13 cellular contexts compared by ENCODE assay signal in the genomic region with DNA sequence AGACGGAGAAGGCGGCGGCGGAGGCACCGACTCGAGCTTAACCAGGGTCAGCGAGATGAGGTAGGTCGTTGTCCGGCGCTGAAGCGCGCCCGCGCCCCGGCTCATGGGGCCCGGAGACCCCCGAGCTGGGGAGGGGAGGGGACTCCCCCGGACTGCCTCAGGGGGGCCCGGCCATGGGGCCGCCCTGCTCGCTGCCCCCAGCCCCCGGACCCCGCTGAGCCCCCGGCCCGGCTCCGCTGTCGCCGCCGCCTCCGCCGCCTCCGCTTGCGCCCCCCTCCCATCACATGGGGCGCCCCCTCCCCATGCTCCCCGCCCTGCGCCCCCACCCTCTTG. TPM values are rescaled to one million over a fixed set of nuclear protein-coding genes. Genes with fewer than 3 reads are reported as not detected.
A peak's percentile ranks its signal among the peaks of the same experiment; 100 is the strongest.
DNase-seq lines count a peak whose midpoint lies in the region; ATAC-seq, FAIRE-seq and TF ChIP-seq lines count a peak whose summit lies in the region.
"Had no signal": no experiment of that assay in that cellular context is flagged by ENCODE, and none has a peak within 500 bp of the region (broad histone marks: within the 10 kb centered on the region; RNA-seq: fewer than 3 reads in every experiment).

No MANE protein-coding gene starts in this region.

- no peak for DNase-seq in choroid plexus epithelial cell (ENCODE audit: low read depth)
- no peak for DNase-seq in HepG2 (ENCODE audit: low spot score)
- DNase-seq in NCI-H2227 (lab: John Stamatoyannopoulos, UW; ENCODE audit: unreplicated experiment) = no peak
- DNase-seq in C1 segment of cervical spinal cord (lab: John Stamatoyannopoulos, UW) = no peak
- no peak for DNase-seq in HuH-7 (ENCODE audit: low spot score)
- DNase-seq: activated CD4-positive, alpha-beta T cell treated with anti-CD3 and anti-CD28 coated beads, Interleukin-2, amount 50 U/mL, for 4 hours; activated naive CD4-positive, alpha-beta T cell; midbrain; small intestine had no signal

- TF ChIP-seq POLR2A in HepG2 (IDR thresholded peaks at IDR 0.05; ENCODE audit: insufficient read depth in 1 of 2, low read depth in 2 of 2, low read length in 2 of 2) = no peak

- no peak for FAIRE-seq in HepG2 (lab: Jason Lieb, UNC)
- FAIRE-seq: small intestine had no signal

- in situ Hi-C loops in HepG2 (cut with HindIII; ENCODE audit: extremely low pct_ligation_motif_present, low pct_unique_long_range_greater_than_20kb) = no loop called here

- TF ChIP-seq CTCF in choroid plexus epithelial cell (conservative IDR thresholded peaks at IDR 0.05; ENCODE audit: low read depth, low read length) = no peak
- no peak for TF ChIP-seq CTCF in HepG2 (CRISPR knock-in tag; IDR thresholded peaks at IDR 0.05)

- peak overlapping the region; percentile 47; the same call in 1 of the 2 replicates for H3K4me3 ChIP-seq in HUES48 (ENCODE audit: low read depth, low read length)
- H3K4me3 ChIP-seq in choroid plexus epithelial cell (ENCODE audit: low read depth, low read length) = peak overlapping the region; percentile 11
- H3K4me3 ChIP-seq in HepG2 (replicated peaks in 1 of 3; ENCODE audit: insufficient read depth in 1 of 3, low read depth in 2 of 3, low read length in 3 of 3) = peak overlapping the region; percentile 48 to 73 (median 59); a peak in 5 of 6 replicates
- peak overlapping the region in 3 of 5 donors; percentile 20 to 47 (median 22) for H3K4me3 ChIP-seq in subcutaneous abdominal adipose tissue (ENCODE audit: low read depth in 1 of 5, low read length in 5 of 5)

- no peaks in the 10 kb centered on the region for H3K79me2 ChIP-seq in HepG2 (ENCODE audit: insufficient read depth, low read length)

- no peaks in the 10 kb centered on the region for H4K20me1 ChIP-seq in HepG2 (ENCODE audit: insufficient read depth, low read length)

- peaks cover 95% of the 10 kb centered on the region for H3K27me3 ChIP-seq in HUES48 (ENCODE audit: control insufficient read depth, insufficient read depth, low read length)
- H3K27me3 ChIP-seq in HepG2 (ENCODE audit: control insufficient read depth in 1 of 2, insufficient read depth in 2 of 2, low read length in 2 of 2) = peaks cover 12 to 49% of the 10 kb centered on the region in 2 experiments; a peak in 4 of 5 replicates
- H3K27me3 ChIP-seq in subcutaneous abdominal adipose tissue (ENCODE audit: control insufficient read depth in 5 of 5, insufficient read depth in 4 of 5, low read length in 5 of 5) = peaks cover 18 to 59% (median 52%) of the 10 kb centered on the region in 5 donors

- H3K4me1 ChIP-seq in HUES48 (ENCODE audit: control insufficient read depth, insufficient read depth, low read length) = peaks cover 17% of the 10 kb centered on the region
- H3K4me1 ChIP-seq in HepG2 (ENCODE audit: insufficient read depth, low read length) = peaks cover 55% of the 10 kb centered on the region
- H3K4me1 ChIP-seq in subcutaneous abdominal adipose tissue (ENCODE audit: control insufficient read depth in 5 of 5, insufficient read depth in 5 of 5, low read length in 5 of 5) = peaks cover 3 to 53% (median 31%) of the 10 kb centered on the region in 5 donors

- intact Hi-C loops in HepG2 (cut with micrococcal nuclease; ENCODE audit: unreplicated experiment) = loop anchor here (5.0 kb wide), 2 partner anchors 46 to 156 kb away; a partner anchor contains a TSS

- H3K36me3 ChIP-seq in HUES48 (ENCODE audit: control insufficient read depth, insufficient read depth, low read length) (no peaks in the 10 kb centered on the region), HepG2 (replicated peaks in 1 of 2; ENCODE audit: control insufficient read depth in 1 of 2, insufficient read depth in 2 of 2, low read length in 2 of 2) (no peaks in the 10 kb centered on the region), subcutaneous abdominal adipose tissue (ENCODE audit: control insufficient read depth in 5 of 5, insufficient read depth in 5 of 5, low read length in 5 of 5) (peaks cover 0 to 5% (median 0%) of the 10 kb centered on the region in 5 donors)

- H2AFZ ChIP-seq in HepG2 (ENCODE audit: low read length) = no peak overlapping the region

- H3K9ac ChIP-seq in HUES48 (ENCODE audit: low read depth, low read length) (no peak overlapping the region), HepG2 (ENCODE audit: insufficient read depth, low read depth, low read length) (no peak overlapping the region), subcutaneous abdominal adipose tissue (ENCODE audit: low read length in 5 of 5) (no peak overlapping the region)

- no TSS peak for BruUV-seq in HepG2 (replicated peaks; lab: Mats Ljungman, UMichigan)

- H3K4me2 ChIP-seq in HepG2 (ENCODE audit: low read depth, low read length) = peak overlapping the region; percentile 94

- WGBS in HepG2 (ENCODE audit: low lambda C conversion rate) = 12% methylated on average over 22 of the region's 36 CpGs

- POLR2A ChIA-PET in HepG2 (lab: Yijun Ruan, JAX) = no interaction called here

- ATAC-seq in HepG2 (no peak), HG02759 (IDR thresholded peaks at IDR 0.05; ENCODE audit: unreplicated experiment) (no peak)

- TF ChIP-seq EP300 in HepG2 (IDR thresholded peaks at IDR 0.05; ENCODE audit: low read depth in 2 of 2, low read length in 2 of 2) (no peak), HepG2 (CRISPR knock-in tag; IDR thresholded peaks at IDR 0.05; ENCODE audit: borderline replicate concordance) (no peak)

- CTCF ChIA-PET in HepG2 (lab: Yijun Ruan, JAX; ENCODE audit: low intra/inter-chr PET ratio, low total read pairs) = no interaction called here

- no peak overlapping the region for H3K27ac ChIP-seq in HUES48 (ENCODE audit: low read depth, low read length)
- no peak overlapping the region for H3K27ac ChIP-seq in HepG2 (ENCODE audit: extremely low read length, insufficient read depth, low read length)
- H3K27ac ChIP-seq in subcutaneous abdominal adipose tissue (ENCODE audit: low read depth, low read length) = no peak overlapping the region
- H3K27ac ChIP-seq: HL-60 had no signal

- no peak for TF ChIP-seq RAD21 in HepG2 (CRISPR knock-in tag; IDR thresholded peaks at IDR 0.05)

- H3K9me3 ChIP-seq in HUES48 (ENCODE audit: control insufficient read depth, insufficient read depth, low read length) = no peaks in the 10 kb centered on the region
- H3K9me3 ChIP-seq in HepG2 (ENCODE audit: low read length) = no peaks in the 10 kb centered on the region
- no peaks in the 10 kb centered on the region for H3K9me3 ChIP-seq in subcutaneous abdominal adipose tissue (ENCODE audit: control insufficient read depth in 5 of 5, low read length in 5 of 5)

RNA-seq across cellular contexts. Expression of a gene that starts 0.4 kb away (rescaled TPM):
- total RNA-seq in HepG2 (2016; rRNA removed; fragmentation: Illumina TruSeq; extraction: Trizol) = 0.38 and 0.81 TPM in 2 replicates
- total RNA-seq in HepG2 (2016; cell fraction: cytosol; rRNA removed; fragmentation: Illumina TruSeq; extraction: Trizol; ENCODE audit: low read depth) = 0.10 and 0.18 TPM in 2 replicates
- 0.45 and 0.91 TPM in 2 replicates for total RNA-seq in HepG2 (2016; cell fraction: insoluble cytoplasmic fraction; rRNA removed; fragmentation: Illumina TruSeq; extraction: Trizol)
- total RNA-seq in HepG2 (2016; cell fraction: membrane; rRNA removed; fragmentation: Illumina TruSeq; extraction: Trizol) = 0.24 and 0.49 TPM in 2 replicates
- total RNA-seq in HepG2 (2016; cell fraction: nucleus; rRNA removed; fragmentation: Illumina TruSeq; extraction: Trizol) = 0.44 and 0.71 TPM in 2 replicates
- polyA plus RNA-seq in HepG2 (2011; rRNA removed) = 0.45 and 0.73 TPM in 2 replicates
- 0.50 and 0.87 TPM in 2 replicates for polyA plus RNA-seq in HepG2 (2011; cell fraction: cytosol; rRNA removed)
- polyA plus RNA-seq in HepG2 (2011; cell fraction: nucleus; rRNA removed) = 1.0 and 1.5 TPM in 2 replicates
- polyA plus RNA-seq in HepG2 (2012) = 0.23 and 0.31 TPM in 2 replicates
- 0.33 and 0.42 TPM in 2 replicates for polyA plus RNA-seq in HepG2 (2016; cell fraction: cytosol; fragmentation: Illumina TruSeq; extraction: Trizol; ENCODE audit: low read depth)
- polyA plus RNA-seq in HepG2 (2016; cell fraction: insoluble cytoplasmic fraction; fragmentation: Illumina TruSeq; extraction: Trizol; ENCODE audit: low read depth) = 0.57 and 0.95 TPM in 2 replicates
- polyA plus RNA-seq in HepG2 (2016; cell fraction: membrane; fragmentation: Illumina TruSeq; extraction: Trizol; ENCODE audit: low read depth) = 0.10 and 0.23 TPM in 2 replicates
- polyA plus RNA-seq in HepG2 (2016; cell fraction: nucleus; fragmentation: Illumina TruSeq; extraction: Trizol; ENCODE audit: insufficient read depth, low read depth) = 0.37 and 1.3 TPM in 2 replicates
- polyA minus RNA-seq in HepG2 (2011; rRNA and poly(A)+ RNA removed; ENCODE audit: low replicate concordance) = 0.42 and 0.96 TPM in 2 replicates
- polyA minus RNA-seq in HepG2 (2011; cell fraction: cytosol; rRNA and poly(A)+ RNA removed) = 0.70 and 0.79 TPM in 2 replicates
- polyA minus RNA-seq in HepG2 (2011; cell fraction: nucleus; rRNA and poly(A)+ RNA removed) = 0.90 and 1.5 TPM in 2 replicates

RNA-seq across cellular contexts. Expression of a gene that starts 6.7 kb away (rescaled TPM):
- 5.4 and 10.4 TPM in 2 replicates for total RNA-seq in HepG2 (2016; rRNA removed; fragmentation: Illumina TruSeq; extraction: Trizol)
- 3.1 and 3.3 TPM in 2 replicates for total RNA-seq in HepG2 (2016; cell fraction: cytosol; rRNA removed; fragmentation: Illumina TruSeq; extraction: Trizol; ENCODE audit: low read depth)
- total RNA-seq in HepG2 (2016; cell fraction: insoluble cytoplasmic fraction; rRNA removed; fragmentation: Illumina TruSeq; extraction: Trizol) = 7.8 and 11.5 TPM in 2 replicates
- 6.1 and 6.3 TPM in 2 replicates for total RNA-seq in HepG2 (2016; cell fraction: membrane; rRNA removed; fragmentation: Illumina TruSeq; extraction: Trizol)
- total RNA-seq in HepG2 (2016; cell fraction: nucleus; rRNA removed; fragmentation: Illumina TruSeq; extraction: Trizol) = 8.7 and 15.1 TPM in 2 replicates
- 24.6 and 27.3 TPM in 2 replicates for polyA plus RNA-seq in HepG2 (2011; rRNA removed)
- polyA plus RNA-seq in HepG2 (2011; cell fraction: cytosol; rRNA removed) = 19.3 and 22.2 TPM in 2 replicates
- 26.2 and 31.2 TPM in 2 replicates for polyA plus RNA-seq in HepG2 (2011; cell fraction: nucleus; rRNA removed)
- polyA plus RNA-seq in HepG2 (2012) = 17.1 and 17.8 TPM in 2 replicates
- polyA plus RNA-seq in HepG2 (2016; cell fraction: cytosol; fragmentation: Illumina TruSeq; extraction: Trizol; ENCODE audit: low read depth) = 3.2 and 4.3 TPM in 2 replicates
- 6.6 and 6.9 TPM in 2 replicates for polyA plus RNA-seq in HepG2 (2016; cell fraction: insoluble cytoplasmic fraction; fragmentation: Illumina TruSeq; extraction: Trizol; ENCODE audit: low read depth)
- polyA plus RNA-seq in HepG2 (2016; cell fraction: membrane; fragmentation: Illumina TruSeq; extraction: Trizol; ENCODE audit: low read depth) = 4.9 and 7.9 TPM in 2 replicates
- polyA plus RNA-seq in HepG2 (2016; cell fraction: nucleus; fragmentation: Illumina TruSeq; extraction: Trizol; ENCODE audit: insufficient read depth, low read depth) = 22.0 and 24.1 TPM in 2 replicates
- polyA minus RNA-seq in HepG2 (2011; rRNA and poly(A)+ RNA removed; ENCODE audit: low replicate concordance) = 8.6 and 23.9 TPM in 2 replicates
- 5.8 and 8.3 TPM in 2 replicates for polyA minus RNA-seq in HepG2 (2011; cell fraction: cytosol; rRNA and poly(A)+ RNA removed)
- 14.9 and 21.0 TPM in 2 replicates for polyA minus RNA-seq in HepG2 (2011; cell fraction: nucleus; rRNA and poly(A)+ RNA removed)

RNA-seq across cellular contexts. Expression of a gene that starts 14.0 kb away (rescaled TPM):
- total RNA-seq in HepG2 (2016; rRNA removed; fragmentation: Illumina TruSeq; extraction: Trizol) = 209 and 255 TPM in 2 replicates
- total RNA-seq in HepG2 (2016; cell fraction: cytosol; rRNA removed; fragmentation: Illumina TruSeq; extraction: Trizol; ENCODE audit: low read depth) = 114 and 177 TPM in 2 replicates
- 213 and 245 TPM in 2 replicates for total RNA-seq in HepG2 (2016; cell fraction: insoluble cytoplasmic fraction; rRNA removed; fragmentation: Illumina TruSeq; extraction: Trizol)
- total RNA-seq in HepG2 (2016; cell fraction: membrane; rRNA removed; fragmentation: Illumina TruSeq; extraction: Trizol) = 203 and 282 TPM in 2 replicates
- total RNA-seq in HepG2 (2016; cell fraction: nucleus; rRNA removed; fragmentation: Illumina TruSeq; extraction: Trizol) = 105 and 134 TPM in 2 replicates
- 171 and 191 TPM in 2 replicates for polyA plus RNA-seq in HepG2 (2011; rRNA removed)
- polyA plus RNA-seq in HepG2 (2011; cell fraction: cytosol; rRNA removed) = 223 and 255 TPM in 2 replicates
- 58.2 and 58.6 TPM in 2 replicates for polyA plus RNA-seq in HepG2 (2011; cell fraction: nucleus; rRNA removed)
- 68.6 and 92.8 TPM in 2 replicates for polyA plus RNA-seq in HepG2 (2012)
- polyA plus RNA-seq in HepG2 (2016; cell fraction: cytosol; fragmentation: Illumina TruSeq; extraction: Trizol; ENCODE audit: low read depth) = 148 and 226 TPM in 2 replicates
- 315 and 325 TPM in 2 replicates for polyA plus RNA-seq in HepG2 (2016; cell fraction: insoluble cytoplasmic fraction; fragmentation: Illumina TruSeq; extraction: Trizol; ENCODE audit: low read depth)
- 208 and 297 TPM in 2 replicates for polyA plus RNA-seq in HepG2 (2016; cell fraction: membrane; fragmentation: Illumina TruSeq; extraction: Trizol; ENCODE audit: low read depth)
- 175 and 177 TPM in 2 replicates for polyA plus RNA-seq in HepG2 (2016; cell fraction: nucleus; fragmentation: Illumina TruSeq; extraction: Trizol; ENCODE audit: insufficient read depth, low read depth)
- 141 and 375 TPM in 2 replicates for polyA minus RNA-seq in HepG2 (2011; rRNA and poly(A)+ RNA removed; ENCODE audit: low replicate concordance)
- 49.7 and 59.9 TPM in 2 replicates for polyA minus RNA-seq in HepG2 (2011; cell fraction: cytosol; rRNA and poly(A)+ RNA removed)
- polyA minus RNA-seq in HepG2 (2011; cell fraction: nucleus; rRNA and poly(A)+ RNA removed) = 72.6 and 80.6 TPM in 2 replicates

RNA-seq across cellular contexts. Expression of a gene that starts 16.8 kb away (rescaled TPM):
- total RNA-seq in HepG2 (2016; rRNA removed; fragmentation: Illumina TruSeq; extraction: Trizol) = 2.7 and 5.7 TPM in 2 replicates
- 3.9 and 5.1 TPM in 2 replicates for total RNA-seq in HepG2 (2016; cell fraction: cytosol; rRNA removed; fragmentation: Illumina TruSeq; extraction: Trizol; ENCODE audit: low read depth)
- total RNA-seq in HepG2 (2016; cell fraction: insoluble cytoplasmic fraction; rRNA removed; fragmentation: Illumina TruSeq; extraction: Trizol) = 3.4 and 4.7 TPM in 2 replicates
- 5.9 and 6.2 TPM in 2 replicates for total RNA-seq in HepG2 (2016; cell fraction: membrane; rRNA removed; fragmentation: Illumina TruSeq; extraction: Trizol)
- 3.4 and 4.3 TPM in 2 replicates for total RNA-seq in HepG2 (2016; cell fraction: nucleus; rRNA removed; fragmentation: Illumina TruSeq; extraction: Trizol)
- 9.6 and 14.5 TPM in 2 replicates for polyA plus RNA-seq in HepG2 (2011; rRNA removed)
- 8.1 and 8.8 TPM in 2 replicates for polyA plus RNA-seq in HepG2 (2011; cell fraction: cytosol; rRNA removed)
- 15.5 and 17.5 TPM in 2 replicates for polyA plus RNA-seq in HepG2 (2011; cell fraction: nucleus; rRNA removed)
- 7.7 and 10.3 TPM in 2 replicates for polyA plus RNA-seq in HepG2 (2012)
- polyA plus RNA-seq in HepG2 (2016; cell fraction: cytosol; fragmentation: Illumina TruSeq; extraction: Trizol; ENCODE audit: low read depth) = 2.7 and 3.1 TPM in 2 replicates
- 5.0 and 8.0 TPM in 2 replicates for polyA plus RNA-seq in HepG2 (2016; cell fraction: insoluble cytoplasmic fraction; fragmentation: Illumina TruSeq; extraction: Trizol; ENCODE audit: low read depth)
- 5.8 TPM in 2 replicates for polyA plus RNA-seq in HepG2 (2016; cell fraction: membrane; fragmentation: Illumina TruSeq; extraction: Trizol; ENCODE audit: low read depth)
- polyA plus RNA-seq in HepG2 (2016; cell fraction: nucleus; fragmentation: Illumina TruSeq; extraction: Trizol; ENCODE audit: insufficient read depth, low read depth) = 13.4 and 15.4 TPM in 2 replicates
- polyA minus RNA-seq in HepG2 (2011; rRNA and poly(A)+ RNA removed; ENCODE audit: low replicate concordance) = 12.1 and 12.5 TPM in 2 replicates
- 4.1 and 4.5 TPM in 2 replicates for polyA minus RNA-seq in HepG2 (2011; cell fraction: cytosol; rRNA and poly(A)+ RNA removed)
- 3.7 and 5.3 TPM in 2 replicates for polyA minus RNA-seq in HepG2 (2011; cell fraction: nucleus; rRNA and poly(A)+ RNA removed)

RNA-seq across cellular contexts. Expression of a gene that starts 28.8 kb away (rescaled TPM):
- 0.97 and 2.3 TPM in 2 replicates for total RNA-seq in HepG2 (2016; rRNA removed; fragmentation: Illumina TruSeq; extraction: Trizol)
- 0.51 and 0.53 TPM in 2 replicates for total RNA-seq in HepG2 (2016; cell fraction: cytosol; rRNA removed; fragmentation: Illumina TruSeq; extraction: Trizol; ENCODE audit: low read depth)
- 0.70 and 2.8 TPM in 2 replicates for total RNA-seq in HepG2 (2016; cell fraction: insoluble cytoplasmic fraction; rRNA removed; fragmentation: Illumina TruSeq; extraction: Trizol)
- total RNA-seq in HepG2 (2016; cell fraction: membrane; rRNA removed; fragmentation: Illumina TruSeq; extraction: Trizol) = 0.79 and 0.83 TPM in 2 replicates
- 4.1 and 5.2 TPM in 2 replicates for total RNA-seq in HepG2 (2016; cell fraction: nucleus; rRNA removed; fragmentation: Illumina TruSeq; extraction: Trizol)
- polyA plus RNA-seq in HepG2 (2011; rRNA removed) = 3.0 and 3.4 TPM in 2 replicates
- polyA plus RNA-seq in HepG2 (2011; cell fraction: cytosol; rRNA removed) = 0.86 and 1.2 TPM in 2 replicates
- polyA plus RNA-seq in HepG2 (2011; cell fraction: nucleus; rRNA removed) = 19.6 and 23.7 TPM in 2 replicates
- polyA plus RNA-seq in HepG2 (2012) = 1.4 and 2.3 TPM in 2 replicates
- 0.29 and 0.36 TPM in 2 replicates for polyA plus RNA-seq in HepG2 (2016; cell fraction: cytosol; fragmentation: Illumina TruSeq; extraction: Trizol; ENCODE audit: low read depth)
- polyA plus RNA-seq in HepG2 (2016; cell fraction: insoluble cytoplasmic fraction; fragmentation: Illumina TruSeq; extraction: Trizol; ENCODE audit: low read depth) = 1.1 and 1.2 TPM in 2 replicates
- 0.59 and 0.77 TPM in 2 replicates for polyA plus RNA-seq in HepG2 (2016; cell fraction: membrane; fragmentation: Illumina TruSeq; extraction: Trizol; ENCODE audit: low read depth)
- 6.9 and 9.0 TPM in 2 replicates for polyA plus RNA-seq in HepG2 (2016; cell fraction: nucleus; fragmentation: Illumina TruSeq; extraction: Trizol; ENCODE audit: insufficient read depth, low read depth)
- 5.9 and 7.2 TPM in 2 replicates for polyA minus RNA-seq in HepG2 (2011; rRNA and poly(A)+ RNA removed; ENCODE audit: low replicate concordance)
- polyA minus RNA-seq in HepG2 (2011; cell fraction: cytosol; rRNA and poly(A)+ RNA removed) = 0.40 and 1.9 TPM in 2 replicates
- polyA minus RNA-seq in HepG2 (2011; cell fraction: nucleus; rRNA and poly(A)+ RNA removed) = 15.7 and 19.3 TPM in 2 replicates
